In genomic region chr22:36452473-36453265, GRCh38 we compare ENCODE assay signal across 9 cellular contexts. TPM values are rescaled to one million over a fixed set of nuclear protein-coding genes. Genes with fewer than 3 reads are reported as not detected.
DNase-seq lines count a peak whose midpoint lies in the region; ATAC-seq and TF ChIP-seq lines count a peak whose summit lies in the region.
"Had no signal": no experiment of that assay in that cellular context is flagged by ENCODE, and none has a peak within 500 bp of the region (broad histone marks: within the 10 kb centered on the region; RNA-seq: fewer than 3 reads in every experiment).

No MANE protein-coding gene starts in this region.

- H3K9me3 Mint-ChIP-seq in CD14-positive monocyte (peaks cover 0 to 2% (median 0%) of the 10 kb centered on the region in 7 donors), IgD-negative memory B cell (no peaks in the 10 kb centered on the region), neural crest cell (no peaks in the 10 kb centered on the region)
- H3K9me3 Mint-ChIP-seq in central memory CD8-positive, alpha-beta T cell: no peaks in the 10 kb centered on the region

- intact Hi-C loops in CD14-positive monocyte (cut with micrococcal nuclease) (loop anchor here (5.0 kb wide), 2 partner anchors 65 to 120 kb away; partner anchors contain the start of gene MYH9 (in 2 of the 2)), left colon (cut with DNase I, micrococcal nuclease) (no loop called here)

- DNase-seq in CD14-positive monocyte (ENCODE audit: low spot score): no peak
- DNase-seq in central memory CD8-positive, alpha-beta T cell (ENCODE audit: low spot score in 2 of 2): no peak
- no peak for DNase-seq in neural crest cell (ENCODE audit: low read depth, low spot score)
- DNase-seq in NCI-H2107 (lab: John Stamatoyannopoulos, UW): no peak
- DNase-seq in AG08395 (ENCODE audit: low spot score): no peak
- DNase-seq in left colon: no peak
- DNase-seq: NCI-H1694 had no signal

- H3K27me3 Mint-ChIP-seq in CD14-positive monocyte (ENCODE audit: low read depth in 3 of 3): peaks cover 0 to 2% (median 0%) of the 10 kb centered on the region in 3 donors
- no peaks in the 10 kb centered on the region for H3K27me3 Mint-ChIP-seq in IgD-negative memory B cell
- no peaks in the 10 kb centered on the region for H3K27me3 Mint-ChIP-seq in central memory CD8-positive, alpha-beta T cell
- no peaks in the 10 kb centered on the region for H3K27me3 Mint-ChIP-seq in neural crest cell (ENCODE audit: low read depth)

- H3K27ac Mint-ChIP-seq in CD14-positive monocyte: peak overlapping the region; percentile 50 to 98 (median 91)
- H3K27ac Mint-ChIP-seq in IgD-negative memory B cell: peak overlapping the region; percentile 52 to 97 (median 88)
- H3K27ac Mint-ChIP-seq in central memory CD8-positive, alpha-beta T cell (ENCODE audit: low read depth): peak overlapping the region; percentile 82
- no peak overlapping the region for H3K27ac Mint-ChIP-seq in neural crest cell (ENCODE audit: unreplicated experiment)

- H3K36me3 Mint-ChIP-seq in CD14-positive monocyte: no peaks in the 10 kb centered on the region
- no peaks in the 10 kb centered on the region for H3K36me3 Mint-ChIP-seq in IgD-negative memory B cell
- peaks cover 16% of the 10 kb centered on the region for H3K36me3 Mint-ChIP-seq in central memory CD8-positive, alpha-beta T cell (ENCODE audit: insufficient read depth)
- no peaks in the 10 kb centered on the region for H3K36me3 Mint-ChIP-seq in neural crest cell (ENCODE audit: low read depth)

- no peak for ATAC-seq in central memory CD8-positive, alpha-beta T cell (replicated peaks; ENCODE audit: extremely low read depth, poor library complexity, severe bottlenecking)
- no peak for ATAC-seq in HG02623 (IDR thresholded peaks at IDR 0.05; ENCODE audit: unreplicated experiment)
- no peak for ATAC-seq in left colon

- TF ChIP-seq CTCF in CD14-positive monocyte (IDR thresholded peaks at IDR 0.05) (no peak), neural crest cell (conservative IDR thresholded peaks at IDR 0.05) (no peak)

- H3K4me1 Mint-ChIP-seq in CD14-positive monocyte (peaks cover 80% of the 10 kb centered on the region), IgD-negative memory B cell (peaks cover 20 to 43% (median 22%) of the 10 kb centered on the region in 3 donors), neural crest cell (peaks cover 11% of the 10 kb centered on the region)
- peaks cover 39% of the 10 kb centered on the region for H3K4me1 Mint-ChIP-seq in central memory CD8-positive, alpha-beta T cell

- H3K4me3 Mint-ChIP-seq in CD14-positive monocyte (peak overlapping the region; percentile 35 to 66), IgD-negative memory B cell (peak overlapping the region; percentile 58 to 92 (median 68)), neural crest cell (peak overlapping the region; percentile 52)
- H3K4me3 Mint-ChIP-seq in central memory CD8-positive, alpha-beta T cell: peak overlapping the region; percentile 67

RNA-seq across cellular contexts. Expression of gene TXN2, which starts 28.8 kb away (rescaled TPM):
- 100 to 1,000 TPM; 140 to 141 TPM for polyA plus RNA-seq in CD14-positive monocyte
- polyA plus RNA-seq in IgD-negative memory B cell: 116 TPM
- total RNA-seq in neural crest cell: 77.9 and 78.0 TPM in 2 replicates
- total RNA-seq in left colon: 100 to 1,000 TPM in 1 of 2 donors, 10 to 100 TPM in 1; 96.5 to 101 TPM

RNA-seq across cellular contexts. Expression of gene FOXRED2, which starts 54.2 kb away (rescaled TPM):
- polyA plus RNA-seq in CD14-positive monocyte: 1 to 10 TPM; 1.9 to 2.0 TPM
- 0.35 TPM for polyA plus RNA-seq in IgD-negative memory B cell
- 44.8 and 45.1 TPM in 2 replicates for total RNA-seq in neural crest cell
- 1 to 10 TPM; 5.3 to 5.4 TPM for total RNA-seq in left colon

Comparison
In these comparisons a context has a peak if more than half of its experiments do, and no peak if none do; other contexts are left out.
1. intact Hi-C loops: an anchor here in CD14-positive monocyte (5.0 kb wide); none called in left colon.